ENCODE assay signal across 26 cellular contexts in the genomic region with DNA sequence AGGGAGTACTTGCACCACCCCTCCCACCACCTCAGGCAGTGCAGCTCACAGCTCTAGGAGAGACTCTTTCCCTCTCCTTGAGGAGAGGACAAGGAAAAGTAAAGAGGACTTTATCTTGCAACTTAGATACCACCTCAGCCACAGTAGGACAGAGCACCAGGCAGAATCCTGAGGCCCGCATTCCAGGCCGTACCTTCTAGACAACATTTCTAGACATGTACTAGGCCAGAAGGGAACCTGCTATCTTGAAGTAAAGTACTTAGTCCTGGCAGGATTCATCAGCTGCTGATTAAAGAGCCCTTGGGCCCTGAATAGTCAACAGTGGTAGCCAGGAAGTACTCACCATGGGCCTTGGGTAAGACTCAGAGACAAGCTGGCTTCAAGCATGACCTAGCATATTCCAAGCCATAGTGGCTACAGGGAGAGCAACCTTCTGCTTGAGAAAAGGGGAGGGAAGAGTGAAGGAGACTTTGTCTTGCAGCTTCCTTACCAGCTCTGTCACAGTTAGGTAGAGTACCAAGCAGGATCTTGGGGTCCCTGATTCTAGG.
"Had no signal": no experiment of that assay in that cellular context is flagged by ENCODE, and none has a peak within 500 bp of the region (broad histone marks: within the 10 kb centered on the region; RNA-seq: fewer than 3 reads in every experiment).

No MANE protein-coding gene starts in this region.

- H3K36me3 Mint-ChIP-seq: activated CD8-positive, alpha-beta memory T cell treated with anti-CD3 and anti-CD28 coated beads, Interleukin-2, amount 10 ng/mL, durations not matched to agents 7 days and 5 days; activated naive CD4-positive, alpha-beta T cell treated with anti-CD3 and anti-CD28 coated beads, Interleukin-2, amount 50 U/mL, for 24 hours had no signal

- H3K4me3 ChIP-seq: ascending aorta, body of pancreas, MG63, Peyer's patch, SJSA1 had no signal

- H3K4me3 Mint-ChIP-seq: activated CD8-positive, alpha-beta memory T cell treated with anti-CD3 and anti-CD28 coated beads, Interleukin-2, amount 10 ng/mL, durations not matched to agents 7 days and 5 days; activated naive CD4-positive, alpha-beta T cell treated with anti-CD3 and anti-CD28 coated beads, Interleukin-2, amount 50 U/mL, for 24 hours; activated T-cell treated with anti-CD3 and anti-CD28 coated beads, Interleukin-2, amount 50 U/mL, for 24 hours; activated T-helper 1 cell treated with anti-CD3 and anti-CD28 coated beads, Interleukin-12 subunit alpha, Interleukin-12 subunit beta, Interleukin-2, Interleukin-4 antibody, amounts not matched to agents 30 ng/mL and 10 ng/mL and 1 ng/mL, durations not matched to agents 14 hours and 24 hours and 36 hours; central memory CD8-positive, alpha-beta T cell; T-helper 1 cell treated with Interleukin-12 subunit alpha and Interleukin-12 subunit beta and Interleukin-4 antibody, amounts not matched to agents 30 μg/mL and 1 μg/mL, for 36 hours had no signal

- H3K27ac Mint-ChIP-seq: activated CD8-positive, alpha-beta memory T cell treated with anti-CD3 and anti-CD28 coated beads, Interleukin-2, amount 10 ng/mL, durations not matched to agents 7 days and 5 days; activated naive CD4-positive, alpha-beta T cell treated with anti-CD3 and anti-CD28 coated beads, Interleukin-2, amount 50 U/mL, for 24 hours; activated T-cell treated with anti-CD3 and anti-CD28 coated beads, Interleukin-2, amount 50 U/mL, for 24 hours; activated T-helper 1 cell treated with anti-CD3 and anti-CD28 coated beads, Interleukin-12 subunit alpha, Interleukin-12 subunit beta, Interleukin-2, Interleukin-4 antibody, amounts not matched to agents 30 ng/mL and 10 ng/mL and 1 ng/mL, durations not matched to agents 14 hours and 24 hours and 36 hours; T-helper 1 cell treated with Interleukin-12 subunit alpha and Interleukin-12 subunit beta and Interleukin-4 antibody, amounts not matched to agents 30 μg/mL and 1 μg/mL, for 36 hours had no signal

- H3K4me1 Mint-ChIP-seq: activated CD8-positive, alpha-beta memory T cell treated with anti-CD3 and anti-CD28 coated beads, Interleukin-2, amount 10 ng/mL, durations not matched to agents 7 days and 5 days; activated naive CD4-positive, alpha-beta T cell treated with anti-CD3 and anti-CD28 coated beads, Interleukin-2, amount 50 U/mL, for 24 hours; central memory CD8-positive, alpha-beta T cell had no signal

- H3K9me3 ChIP-seq: ascending aorta, body of pancreas, MG63, Peyer's patch, SJSA1 had no signal

- H3K9me3 Mint-ChIP-seq: activated naive CD4-positive, alpha-beta T cell treated with anti-CD3 and anti-CD28 coated beads, Interleukin-2, amount 50 U/mL, for 24 hours; activated T-helper 1 cell treated with anti-CD3 and anti-CD28 coated beads, Interleukin-12 subunit alpha, Interleukin-12 subunit beta, Interleukin-2, Interleukin-4 antibody, amounts not matched to agents 30 ng/mL and 10 ng/mL and 1 ng/mL, durations not matched to agents 14 hours and 24 hours and 36 hours; T-helper 1 cell treated with Interleukin-12 subunit alpha and Interleukin-12 subunit beta and Interleukin-4 antibody, amounts not matched to agents 30 μg/mL and 1 μg/mL, for 36 hours had no signal

- ATAC-seq: activated CD8-positive, alpha-beta memory T cell treated with anti-CD3 and anti-CD28 coated beads, Interleukin-2, amount 10 ng/mL, durations not matched to agents 7 days and 5 days; body of pancreas; SK-N-SH treated with all-trans-retinoic acid at 6 μM for 48 hours had no signal

- H3K36me3 ChIP-seq: ascending aorta, MG63, Peyer's patch, SJSA1 had no signal

- H3K27ac ChIP-seq: ascending aorta, body of pancreas, Peyer's patch, SJSA1 had no signal

- DNase-seq: activated CD4-positive, alpha-beta T cell treated with anti-CD3 and anti-CD28 coated beads for 48 hours; activated CD4-positive, alpha-beta T cell treated with anti-CD3 and anti-CD28 coated beads, Interleukin-2, amount 50 U/mL, for 48 hours; activated CD4-positive, CD25-positive, alpha-beta regulatory T cell treated with anti-CD3 and anti-CD28 coated beads, Interleukin-2, amount 50 U/mL, for 72 hours; activated CD8-positive, alpha-beta memory T cell treated with anti-CD3 and anti-CD28 coated beads, Interleukin-2, amount 10 ng/mL, durations not matched to agents 7 days and 5 days; activated effector memory CD4-positive, alpha-beta T cell treated with Interleukin-2 at 50 U/mL for 16 hours; activated naive CD4-positive, alpha-beta T cell; activated T-cell treated with anti-CD3 and anti-CD28 coated beads, Interleukin-2, amount 50 U/mL, for 24 hours; amniotic stem cell; body of pancreas; MG63; MV-4-11; NCI-H1092 treated with DMSO at 0.1 percent for 48 hours; NCI-H1417 treated with DMSO at 0.1 percent for 48 hours; NCI-H1694; NCI-H2081; NCI-H510A treated with DMSO at 0.1 percent for 48 hours; Peyer's patch; SHP77; SW 1271 had no signal

- H3K4me1 ChIP-seq: ascending aorta, body of pancreas, Peyer's patch, SJSA1 had no signal

- H3K27me3 Mint-ChIP-seq: activated CD8-positive, alpha-beta memory T cell treated with anti-CD3 and anti-CD28 coated beads, Interleukin-2, amount 10 ng/mL, durations not matched to agents 7 days and 5 days; activated T-cell treated with anti-CD3 and anti-CD28 coated beads, Interleukin-2, amount 50 U/mL, for 24 hours; central memory CD8-positive, alpha-beta T cell had no signal

- H3K27me3 ChIP-seq: ascending aorta, body of pancreas, MG63, Peyer's patch, SJSA1 had no signal
